ENCODE assay signal across 11 cellular contexts in the genomic region with DNA sequence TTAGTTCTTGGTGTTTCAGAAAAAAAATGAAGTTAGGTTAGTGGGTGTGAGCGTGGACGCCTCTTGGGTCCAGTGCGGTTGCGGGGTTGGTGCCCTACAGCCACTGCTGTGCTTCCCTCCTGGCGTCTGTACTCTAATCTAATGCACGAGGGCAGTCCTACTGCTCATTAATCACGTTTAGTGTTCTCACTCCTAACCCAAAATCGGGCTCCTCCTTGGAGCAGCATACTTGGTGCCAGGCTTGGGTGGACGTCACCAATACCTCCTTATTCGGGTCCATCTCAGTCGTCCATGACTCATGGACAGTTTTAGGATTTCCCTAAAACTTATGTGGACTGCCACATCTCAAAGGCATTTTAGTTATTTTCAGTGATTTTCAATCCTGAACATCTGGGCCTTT. TPM values are rescaled to one million over a fixed set of nuclear protein-coding genes. Genes with fewer than 3 reads are reported as not detected.
A peak's percentile ranks its signal among the peaks of the same experiment; 100 is the strongest.
DNase-seq lines count a peak whose midpoint lies in the region; ATAC-seq, FAIRE-seq and TF ChIP-seq lines count a peak whose summit lies in the region.
"Had no signal": no experiment of that assay in that cellular context is flagged by ENCODE, and none has a peak within 500 bp of the region (broad histone marks: within the 10 kb centered on the region; RNA-seq: fewer than 3 reads in every experiment).

No MANE protein-coding gene starts in this region.

- H3K4me1 ChIP-seq in A549 (peaks cover 100% of the 10 kb centered on the region), Panc1 (ENCODE audit: control insufficient read depth, insufficient read depth, low read length) (peaks cover 100% of the 10 kb centered on the region), esophagus squamous epithelium (peaks cover 18 to 85% (median 34%) of the 10 kb centered on the region in 3 donors), osteoblast (ENCODE audit: insufficient read depth, low read length) (peaks cover 85% of the 10 kb centered on the region), body of pancreas (peaks cover 18% of the 10 kb centered on the region)

- H3K4me3 ChIP-seq in A549 (peak overlapping the region; percentile 1; the same call in 1 of the 3 replicates), Panc1 (ENCODE audit: low read depth in 2 of 2, low read length in 2 of 2) (peak overlapping the region; percentile 13 to 29; a peak in 3 of 4 replicates), esophagus squamous epithelium (peak overlapping the region in 2 of 4 donors; percentile 13 to 42), osteoblast (ENCODE audit: insufficient read depth, low read length) (peak overlapping the region; percentile 17), body of pancreas (no peak overlapping the region)

- DNase-seq in A549 (ENCODE audit: low read depth in 1 of 2, low spot score in 1 of 2) (no peak), Panc1 (ENCODE audit: low read depth, low spot score) (no peak), esophagus squamous epithelium (lab: John Stamatoyannopoulos, UW) (no peak), osteoblast (ENCODE audit: insufficient read length, low spot score, missing footprints) (no peak), body of pancreas (no peak), NCI-H1694 (lab: John Stamatoyannopoulos, UW) (no peak), NCI-H2227 (lab: John Stamatoyannopoulos, UW; ENCODE audit: unreplicated experiment) (no peak)
- no peak for DNase-seq in activated CD4-positive, alpha-beta T cell treated with anti-CD3 and anti-CD28 coated beads, Interleukin-2, amount 10 ng/mL, durations not matched to agents 24 days and 14 days
- DNase-seq: activated T-cell treated with anti-CD3 and anti-CD28 coated beads, Interleukin-2, amount 50 U/mL, for 48 hours; NCI-H1417 treated with DMSO at 0.1 percent for 48 hours had no signal

- H3K27me3 Mint-ChIP-seq in activated CD4-positive, alpha-beta T cell treated with anti-CD3 and anti-CD28 coated beads, Interleukin-2, amount 10 ng/mL, durations not matched to agents 24 days and 14 days, result peaks cover 3% of the 10 kb centered on the region
- H3K27me3 Mint-ChIP-seq: dendritic cell treated with granulocyte-macrophage colony-stimulating factor and Interleukin-4, amounts not matched to agents 40 ng/mL and 50 ng/mL, for 4 days had no signal

- no peaks in the 10 kb centered on the region; the same call in 1 of the 2 replicates for H3K36me3 ChIP-seq in Panc1 (ENCODE audit: control insufficient read depth, insufficient read depth, low read length)
- H3K36me3 ChIP-seq in esophagus squamous epithelium, result no peaks in the 10 kb centered on the region
- no peaks in the 10 kb centered on the region for H3K36me3 ChIP-seq in osteoblast (ENCODE audit: insufficient read depth, low read length)
- no peaks in the 10 kb centered on the region for H3K36me3 ChIP-seq in body of pancreas (replicated peaks in 1 of 2; ENCODE audit: insufficient read depth in 1 of 2, low read depth in 2 of 2)

- ATAC-seq in A549 (no peak; a peak in 1 of 6 replicates), Panc1 (peak; percentile 19), body of pancreas (no peak)

- in situ Hi-C loops in Panc1 (cut with HindIII; ENCODE audit: low pct_unique_long_range_greater_than_20kb, low sequenced_read_pairs), result no loop called here

- no peaks in the 10 kb centered on the region for H3K9me3 ChIP-seq in A549
- H3K9me3 ChIP-seq in Panc1 (ENCODE audit: control insufficient read depth, insufficient read depth, low read depth, low read length), result no peaks in the 10 kb centered on the region
- H3K9me3 ChIP-seq in esophagus squamous epithelium, result no peaks in the 10 kb centered on the region
- H3K9me3 ChIP-seq in osteoblast (ENCODE audit: low read depth, low read length), result no peaks in the 10 kb centered on the region
- no peaks in the 10 kb centered on the region for H3K9me3 ChIP-seq in body of pancreas

- H3K79me2 ChIP-seq in osteoblast (ENCODE audit: insufficient read depth, low read length), result peaks cover 91% of the 10 kb centered on the region

- POLR2A ChIA-PET in A549 (lab: Yijun Ruan, JAX), result interaction anchor here (1.0 to 1.4 kb wide), 3 partner anchors 17 to 31 kb away, joined by 3 to 5 read pairs (median 4); no protein-coding TSS in a partner anchor
- POLR2A ChIA-PET in Panc1 (lab: Charles Lee), result interaction anchor here (0.9 kb wide), 1 partner anchor 28 kb away, joined by 3 read pairs; no protein-coding TSS in a partner anchor

- peak overlapping the region; percentile 86 for H3K4me2 ChIP-seq in A549
- H3K4me2 ChIP-seq in osteoblast (ENCODE audit: insufficient read depth, low read length), result peak overlapping the region; percentile 59

- no peak overlapping the region for H3K4me3 Mint-ChIP-seq in activated CD4-positive, alpha-beta T cell treated with anti-CD3 and anti-CD28 coated beads, Interleukin-2, amount 10 ng/mL, durations not matched to agents 24 days and 14 days
- H3K4me3 Mint-ChIP-seq: dendritic cell treated with granulocyte-macrophage colony-stimulating factor and Interleukin-4, amounts not matched to agents 40 ng/mL and 50 ng/mL, for 4 days had no signal

- no peak overlapping the region for H3K27ac Mint-ChIP-seq in activated CD4-positive, alpha-beta T cell treated with anti-CD3 and anti-CD28 coated beads, Interleukin-2, amount 10 ng/mL, durations not matched to agents 24 days and 14 days
- H3K27ac Mint-ChIP-seq: dendritic cell treated with granulocyte-macrophage colony-stimulating factor and Interleukin-4, amounts not matched to agents 40 ng/mL and 50 ng/mL, for 4 days had no signal

- no peaks in the 10 kb centered on the region for H3K9me3 Mint-ChIP-seq in activated CD4-positive, alpha-beta T cell treated with anti-CD3 and anti-CD28 coated beads, Interleukin-2, amount 10 ng/mL, durations not matched to agents 24 days and 14 days
- H3K9me3 Mint-ChIP-seq: dendritic cell treated with granulocyte-macrophage colony-stimulating factor and Interleukin-4, amounts not matched to agents 40 ng/mL and 50 ng/mL, for 4 days had no signal

- no TSS peak for BruUV-seq in Panc1 (replicated peaks; lab: Mats Ljungman, UMichigan)

- no peak overlapping the region for H2AFZ ChIP-seq in osteoblast (ENCODE audit: low read length)

- intact Hi-C loops in Panc1 (cut with micrococcal nuclease; ENCODE audit: unreplicated experiment) (loop anchor here (5.0 kb wide), 2 partner anchors 387 to 678 kb away; no protein-coding TSS in a partner anchor), esophagus squamous epithelium (cut with DNase I) (no loop called here), body of pancreas (cut with DNase I) (no loop called here)
- intact Hi-C loops in activated CD4-positive, alpha-beta T cell treated with anti-CD3 and anti-CD28 coated beads, Interleukin-2, amount 10 ng/mL, durations not matched to agents 24 days and 14 days (cut with micrococcal nuclease), result no loop called here

- H3K36me3 Mint-ChIP-seq in activated CD4-positive, alpha-beta T cell treated with anti-CD3 and anti-CD28 coated beads, Interleukin-2, amount 10 ng/mL, durations not matched to agents 24 days and 14 days (ENCODE audit: low read depth), result no peaks in the 10 kb centered on the region

- H3K27ac ChIP-seq in A549, result peak overlapping the region; percentile 79 to 92
- peak overlapping the region; percentile 99 for H3K27ac ChIP-seq in Panc1 (ENCODE audit: low read length)
- peak overlapping the region; percentile 76 to 91 (median 86) for H3K27ac ChIP-seq in esophagus squamous epithelium
- H3K27ac ChIP-seq in osteoblast (ENCODE audit: low read depth, low read length), result peak overlapping the region; percentile 91
- H3K27ac ChIP-seq in body of pancreas, result no peak overlapping the region

- no peak for TF ChIP-seq CTCF in A549 (IDR thresholded peaks at IDR 0.05)
- no peak for TF ChIP-seq CTCF in Panc1 (IDR thresholded peaks at IDR 0.05)
- TF ChIP-seq CTCF in esophagus squamous epithelium (IDR thresholded peaks at IDR 0.05), result no peak
- TF ChIP-seq CTCF in osteoblast (IDR thresholded peaks at IDR 0.05; ENCODE audit: extremely low read depth, low read depth, low read length), result no peak
- no peak for TF ChIP-seq CTCF in body of pancreas (IDR thresholded peaks at IDR 0.05)

- TF ChIP-seq POLR2A in A549 (IDR thresholded peaks at IDR 0.05; ENCODE audit: low read length) (no peak), esophagus squamous epithelium (IDR thresholded peaks at IDR 0.05) (peak in 1 of 4 donors; percentile 24), body of pancreas (IDR thresholded peaks at IDR 0.05) (no peak)

- H3K4me1 Mint-ChIP-seq in activated CD4-positive, alpha-beta T cell treated with anti-CD3 and anti-CD28 coated beads, Interleukin-2, amount 10 ng/mL, durations not matched to agents 24 days and 14 days, result no peaks in the 10 kb centered on the region

- TF ChIP-seq EP300 in A549 (IDR thresholded peaks at IDR 0.05), result no peak

- CTCF ChIA-PET in A549 (lab: Yijun Ruan, JAX), result interaction anchor here (1.4 to 1.7 kb wide), 3 partner anchors 20 to 85 kb away, joined by 3 to 10 read pairs (median 4); no protein-coding TSS in a partner anchor
- CTCF ChIA-PET in Panc1 (lab: Charles Lee), result no interaction called here

- no peak for FAIRE-seq in A549 (lab: Jason Lieb, UNC)

- no peaks in the 10 kb centered on the region for H3K27me3 ChIP-seq in Panc1 (ENCODE audit: control insufficient read depth, insufficient read depth, low read length)
- H3K27me3 ChIP-seq in esophagus squamous epithelium, result no peaks in the 10 kb centered on the region
- no peaks in the 10 kb centered on the region for H3K27me3 ChIP-seq in osteoblast (ENCODE audit: insufficient read depth, low read length)
- H3K27me3 ChIP-seq in body of pancreas, result no peaks in the 10 kb centered on the region

- peaks cover 4% of the 10 kb centered on the region for H4K20me1 ChIP-seq in osteoblast (ENCODE audit: insufficient read depth, low read length)

- no peak for TF ChIP-seq RAD21 in A549 (conservative IDR thresholded peaks at IDR 0.05 in 1 of 2, IDR thresholded peaks at IDR 0.05 in 1 of 2)

- WGBS in A549 (ENCODE audit: missing lambda C conversion rate), result 67% methylated on average over 11 of the region's 11 CpGs
- 81 to 86% methylated on average over 11 of the region's 11 CpGs for WGBS in esophagus squamous epithelium, 2 donors
- WGBS in body of pancreas, 2 donors, result 90 to 92% methylated on average over 11 of the region's 11 CpGs

TF ChIP-seq in A549, 52 proteins besides CTCF, POLR2A, EP300 and RAD21 (continues in another document):
- TF ChIP-seq FOSL2 (IDR thresholded peaks at IDR 0.05) (no peak), FOSL2 (CRISPR knock-in tag; IDR thresholded peaks at IDR 0.05) (peak; percentile 24; the same call in 1 of the 2 replicates)

RNA-seq across cellular contexts. Expression of a gene that starts 41.6 kb away (rescaled TPM):
- polyA plus RNA-seq in A549 (2011; rRNA removed) (79.0 and 91.2 TPM in 2 replicates), A549 (2017; fragmentation: RNase III; extraction: RNeasy Plus Mini Kit Qiagen cat#74134 plus additional on column Dnase treatment) (47.5 to 57.9 TPM (median 48.1 TPM) in 3 replicates)
- 63.7 and 64.8 TPM in 2 replicates for polyA plus RNA-seq in A549 (2012; cell fraction: cytosol; rRNA removed)
- 217 and 257 TPM in 2 replicates for polyA plus RNA-seq in A549 (2012; cell fraction: nucleus; rRNA removed)
- 263 and 307 TPM in 2 replicates for polyA minus RNA-seq in A549 (2011; rRNA and poly(A)+ RNA removed)
- total RNA-seq in Panc1 (2021; ENCODE audit: unreplicated experiment) (349 TPM), esophagus squamous epithelium (100 to 1,000 TPM in 1 of 4 donors, 10 to 100 TPM in 3; 21.2 to 105 (median 47.6) TPM), osteoblast (246 and 274 TPM in 2 replicates), body of pancreas (100 to 1,000 TPM in 1 of 2 donors, 10 to 100 TPM in 1; 62.0 to 137 TPM)
- polyA plus RNA-seq in Panc1 (2012; ENCODE audit: insufficient read length), result 213 TPM
- 8.7 and 14.0 TPM in 2 replicates for total RNA-seq in activated CD4-positive, alpha-beta T cell treated with anti-CD3 and anti-CD28 coated beads, Interleukin-2, amount 10 ng/mL, durations not matched to agents 24 days and 14 days

Comparison
In these comparisons a context has a peak if more than half of its experiments do, and no peak if none do; other contexts are left out.
1. H3K27ac ChIP-seq: peak in A549 (2 of 2), Panc1 (single experiment), esophagus squamous epithelium (4 of 4) and osteoblast (single experiment); none in body of pancreas (0 of 4).
2. H3K4me3 ChIP-seq: peak in A549 (single experiment), Panc1 (2 of 2) and osteoblast (single experiment); none in body of pancreas (0 of 2).